Comparison of ENCODE assay signal across 17 cellular contexts in the genomic region with DNA sequence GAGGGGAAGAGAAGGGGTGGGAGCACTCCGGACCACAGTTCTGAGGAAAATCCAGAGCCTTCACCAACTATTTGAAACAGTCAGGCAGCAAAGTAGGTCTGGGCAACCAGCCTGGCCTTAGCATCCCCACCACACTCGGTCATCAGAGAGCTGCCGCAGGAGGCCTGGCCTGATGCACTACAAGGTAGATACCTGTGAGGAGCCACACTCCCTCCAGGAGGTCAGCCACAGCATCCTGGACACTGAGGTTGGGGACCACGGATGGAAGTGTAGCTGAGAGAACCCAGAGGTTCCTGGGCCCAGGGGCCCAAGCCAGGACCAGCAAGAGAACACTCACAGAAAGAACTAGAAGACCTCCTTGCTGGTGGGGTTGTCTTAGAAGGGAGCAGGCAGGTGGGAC.
DNase-seq lines count a peak whose midpoint lies in the region; ATAC-seq and TF ChIP-seq lines count a peak whose summit lies in the region.
"Had no signal": no experiment of that assay in that cellular context is flagged by ENCODE, and none has a peak within 500 bp of the region (broad histone marks: within the 10 kb centered on the region; RNA-seq: fewer than 3 reads in every experiment).

No MANE protein-coding gene starts in this region.

- CTCF ChIA-PET in activated CD8-positive, alpha-beta memory T cell treated with anti-CD3 and anti-CD28 coated beads, Interleukin-2, amount 10 ng/mL, durations not matched to agents 7 days and 5 days (lab: Charles Lee) = interaction anchor here (0.6 to 3.8 kb wide), 2 partner anchors 18 to 306 kb away, joined by 3 to 18 read pairs; no protein-coding TSS in a partner anchor

- H3K4me1 ChIP-seq in trophoblast cell (ENCODE audit: control insufficient read depth in 1 of 2, insufficient read depth in 2 of 2, low read length in 2 of 2) = no peaks in the 10 kb centered on the region
- no peaks in the 10 kb centered on the region for H3K4me1 ChIP-seq in neural progenitor cell

- H2BK120ac ChIP-seq in trophoblast cell (ENCODE audit: insufficient read depth, low read length, poor library complexity) = no peak overlapping the region

- no peaks in the 10 kb centered on the region for H4K20me1 ChIP-seq in neural progenitor cell (ENCODE audit: low read depth)

- intact Hi-C loops in natural killer cell (cut with micrococcal nuclease) = no loop called here

- H3K23ac ChIP-seq in trophoblast cell (ENCODE audit: low read length) = no peak overlapping the region

- no peak for TF ChIP-seq CTCF in natural killer cell (IDR thresholded peaks at IDR 0.05)
- TF ChIP-seq CTCF in neural progenitor cell (IDR thresholded peaks at IDR 0.05) = no peak

- no peak overlapping the region for H3K4me3 Mint-ChIP-seq in activated CD8-positive, alpha-beta memory T cell treated with anti-CD3 and anti-CD28 coated beads, Interleukin-2, amount 10 ng/mL, durations not matched to agents 7 days and 5 days
- H3K4me3 Mint-ChIP-seq in natural killer cell treated with Interleukin-12 subunit alpha and Interleukin-12 subunit beta and Interleukin-15 and Interleukin-18, amount 100 ng/mL, for 72 hours = peak overlapping the region; percentile 76
- H3K4me3 Mint-ChIP-seq in natural killer cell (no peak overlapping the region), neural progenitor cell (no peak overlapping the region)
- H3K4me3 Mint-ChIP-seq: CD4-positive, CD25-positive, alpha-beta regulatory T cell; CD8-positive, alpha-beta T cell had no signal

- H3K27ac Mint-ChIP-seq in activated CD8-positive, alpha-beta memory T cell treated with anti-CD3 and anti-CD28 coated beads, Interleukin-2, amount 10 ng/mL, durations not matched to agents 7 days and 5 days = peak overlapping the region; percentile 47
- peak overlapping the region; percentile 47 for H3K27ac Mint-ChIP-seq in natural killer cell treated with Interleukin-12 subunit alpha and Interleukin-12 subunit beta and Interleukin-15 and Interleukin-18, amount 100 ng/mL, for 72 hours
- no peak overlapping the region for H3K27ac Mint-ChIP-seq in natural killer cell
- H3K27ac Mint-ChIP-seq in neural progenitor cell = no peak overlapping the region
- H3K27ac Mint-ChIP-seq: CD4-positive, CD25-positive, alpha-beta regulatory T cell; CD8-positive, alpha-beta T cell had no signal

- H3K4me3 ChIP-seq in trophoblast cell (ENCODE audit: low read depth, low read length) (peak overlapping the region; percentile 45), neural progenitor cell (no peak overlapping the region)
- H3K4me3 ChIP-seq: GM23248 had no signal

- H3K79me2 ChIP-seq in trophoblast cell (ENCODE audit: control insufficient read depth, insufficient read depth, low read length, poor library complexity) (no peaks in the 10 kb centered on the region), neural progenitor cell (ENCODE audit: low read depth) (no peaks in the 10 kb centered on the region)

- H2BK12ac ChIP-seq in trophoblast cell (ENCODE audit: low read length) = no peak overlapping the region

- no peak overlapping the region for H2AK5ac ChIP-seq in trophoblast cell (ENCODE audit: low read length)

- H3K4me2 ChIP-seq in trophoblast cell (ENCODE audit: low read length) (no peak overlapping the region), neural progenitor cell (no peak overlapping the region)

- no peak overlapping the region for H3K27ac ChIP-seq in trophoblast cell (ENCODE audit: low read depth, low read length)
- H3K27ac ChIP-seq in neural progenitor cell = no peak overlapping the region
- H3K27ac ChIP-seq: C4-2B, GM23248 had no signal

- H3K9me3 ChIP-seq in trophoblast cell (ENCODE audit: insufficient read depth, low read depth, low read length) (no peaks in the 10 kb centered on the region), neural progenitor cell (ENCODE audit: low read depth) (no peaks in the 10 kb centered on the region)

- H3K4me1 Mint-ChIP-seq in activated CD8-positive, alpha-beta memory T cell treated with anti-CD3 and anti-CD28 coated beads, Interleukin-2, amount 10 ng/mL, durations not matched to agents 7 days and 5 days = peaks cover 20% of the 10 kb centered on the region
- H3K4me1 Mint-ChIP-seq in natural killer cell treated with Interleukin-12 subunit alpha and Interleukin-12 subunit beta and Interleukin-15 and Interleukin-18, amount 100 ng/mL, for 72 hours (ENCODE audit: low read depth in 2 of 2) = peaks cover 20 to 21% of the 10 kb centered on the region in 2 donors
- peaks cover 19 to 20% of the 10 kb centered on the region in 2 donors for H3K4me1 Mint-ChIP-seq in natural killer cell
- H3K4me1 Mint-ChIP-seq in neural progenitor cell = peaks cover 3% of the 10 kb centered on the region

- H4K91ac ChIP-seq in trophoblast cell (ENCODE audit: low read depth, low read length) = no peak overlapping the region

- H3K27me3 ChIP-seq in trophoblast cell (ENCODE audit: insufficient read depth, low read length) (no peaks in the 10 kb centered on the region), neural progenitor cell (no peaks in the 10 kb centered on the region)

- no peak overlapping the region for H4K12ac ChIP-seq in trophoblast cell (ENCODE audit: low read depth, low read length)

- H3K27me3 Mint-ChIP-seq in activated CD8-positive, alpha-beta memory T cell treated with anti-CD3 and anti-CD28 coated beads, Interleukin-2, amount 10 ng/mL, durations not matched to agents 7 days and 5 days = no peaks in the 10 kb centered on the region
- no peaks in the 10 kb centered on the region for H3K27me3 Mint-ChIP-seq in natural killer cell treated with Interleukin-12 subunit alpha and Interleukin-12 subunit beta and Interleukin-15 and Interleukin-18, amount 100 ng/mL, for 72 hours
- no peaks in the 10 kb centered on the region for H3K27me3 Mint-ChIP-seq in natural killer cell (ENCODE audit: low read depth in 2 of 2)
- peaks cover 9% of the 10 kb centered on the region for H3K27me3 Mint-ChIP-seq in neural progenitor cell (ENCODE audit: insufficient read depth, low read depth)

- no peak overlapping the region for H3K4ac ChIP-seq in trophoblast cell (ENCODE audit: low read depth, low read length)

- no peaks in the 10 kb centered on the region for H3K9me3 Mint-ChIP-seq in activated CD8-positive, alpha-beta memory T cell treated with anti-CD3 and anti-CD28 coated beads, Interleukin-2, amount 10 ng/mL, durations not matched to agents 7 days and 5 days (ENCODE audit: low read depth)
- H3K9me3 Mint-ChIP-seq in natural killer cell treated with Interleukin-12 subunit alpha and Interleukin-12 subunit beta and Interleukin-15 and Interleukin-18, amount 100 ng/mL, for 72 hours = no peaks in the 10 kb centered on the region
- H3K9me3 Mint-ChIP-seq in natural killer cell (no peaks in the 10 kb centered on the region), neural progenitor cell (no peaks in the 10 kb centered on the region)
- H3K9me3 Mint-ChIP-seq: CD8-positive, alpha-beta T cell had no signal

- DNase-seq in activated CD8-positive, alpha-beta memory T cell treated with anti-CD3 and anti-CD28 coated beads, Interleukin-2, amount 10 ng/mL, durations not matched to agents 7 days and 5 days = no peak
- DNase-seq in activated CD8-positive, alpha-beta memory T cell treated with anti-CD3 and anti-CD28 coated beads for 24 hours = no peak
- no peak for DNase-seq in natural killer cell treated with Interleukin-12 subunit alpha and Interleukin-12 subunit beta and Interleukin-15 and Interleukin-18, amount 100 ng/mL, for 72 hours (ENCODE audit: low spot score)
- DNase-seq in natural killer cell (no peak), mesenteric fat pad (ENCODE audit: low spot score) (peak; percentile 69), trophoblast cell (no peak), neural progenitor cell (ENCODE audit: low spot score) (no peak)
- no peak for DNase-seq in activated CD4-positive, alpha-beta T cell treated with anti-CD3 and anti-CD28 coated beads for 1 hour
- DNase-seq: Caco-2; CD4-positive, CD25-positive, alpha-beta regulatory T cell; CD8-positive, alpha-beta T cell; DMS153; DND-41; GM23248; H7; HCEC 1CT had no signal

- H2AFZ ChIP-seq in trophoblast cell (ENCODE audit: insufficient read depth, low read length, poor library complexity) (no peak overlapping the region), neural progenitor cell (replicated peaks) (no peak overlapping the region)
- H2AFZ ChIP-seq: GM23248 had no signal

- H3K79me1 ChIP-seq in trophoblast cell (ENCODE audit: low read length) = no peaks in the 10 kb centered on the region

- ATAC-seq in activated CD8-positive, alpha-beta memory T cell treated with anti-CD3 and anti-CD28 coated beads, Interleukin-2, amount 10 ng/mL, durations not matched to agents 7 days and 5 days = no peak
- ATAC-seq in natural killer cell treated with Interleukin-12 subunit alpha and Interleukin-12 subunit beta and Interleukin-15 and Interleukin-18, amount 100 ng/mL, for 72 hours = peak; percentile 36 to 52
- no peak for ATAC-seq in natural killer cell
- ATAC-seq: CD8-positive, alpha-beta T cell had no signal

- H3K36me3 ChIP-seq in trophoblast cell (ENCODE audit: control insufficient read depth in 1 of 2, insufficient read depth in 2 of 2, low read length in 2 of 2) = no peaks in the 10 kb centered on the region
- no peaks in the 10 kb centered on the region for H3K36me3 ChIP-seq in neural progenitor cell

- H3K36me3 Mint-ChIP-seq in activated CD8-positive, alpha-beta memory T cell treated with anti-CD3 and anti-CD28 coated beads, Interleukin-2, amount 10 ng/mL, durations not matched to agents 7 days and 5 days = no peaks in the 10 kb centered on the region
- H3K36me3 Mint-ChIP-seq in natural killer cell treated with Interleukin-12 subunit alpha and Interleukin-12 subunit beta and Interleukin-15 and Interleukin-18, amount 100 ng/mL, for 72 hours = no peaks in the 10 kb centered on the region
- H3K36me3 Mint-ChIP-seq in natural killer cell (no peaks in the 10 kb centered on the region), neural progenitor cell (no peaks in the 10 kb centered on the region)

- WGBS in trophoblast cell (ENCODE audit: extremely low coverage, insufficient coverage, insufficient read length) = no CpG with 5 or more reads among the region's 4 CpGs

- no peak overlapping the region for H3K18ac ChIP-seq in trophoblast cell (ENCODE audit: low read length)

- H3K14ac ChIP-seq in trophoblast cell (ENCODE audit: low read length) = no peak overlapping the region

- no peaks in the 10 kb centered on the region for H3F3A ChIP-seq in neural progenitor cell (ENCODE audit: low read depth)

- no peak overlapping the region for H3K9ac ChIP-seq in trophoblast cell (ENCODE audit: low read length)
- no peak overlapping the region for H3K9ac ChIP-seq in neural progenitor cell
- H3K9ac ChIP-seq: GM23248 had no signal

- H4K8ac ChIP-seq in trophoblast cell (ENCODE audit: low read depth, low read length) = no peak overlapping the region

- no peak overlapping the region for H2BK5ac ChIP-seq in trophoblast cell (ENCODE audit: low read depth, low read length, poor library complexity)

Comparison
In these comparisons a context has a peak if more than half of its experiments do, and no peak if none do; other contexts are left out.
1. ATAC-seq: peak in natural killer cell treated with Interleukin-12 subunit alpha and Interleukin-12 subunit beta and Interleukin-15 and Interleukin-18, amount 100 ng/mL, for 72 hours (2 of 2); none in activated CD8-positive, alpha-beta memory T cell treated with anti-CD3 and anti-CD28 coated beads, Interleukin-2, amount 10 ng/mL, durations not matched to agents 7 days and 5 days (single experiment) and natural killer cell (0 of 3).
2. H3K27ac Mint-ChIP-seq: peak in activated CD8-positive, alpha-beta memory T cell treated with anti-CD3 and anti-CD28 coated beads, Interleukin-2, amount 10 ng/mL, durations not matched to agents 7 days and 5 days (single experiment) and natural killer cell treated with Interleukin-12 subunit alpha and Interleukin-12 subunit beta and Interleukin-15 and Interleukin-18, amount 100 ng/mL, for 72 hours (2 of 2); none in natural killer cell (0 of 2) and neural progenitor cell (single experiment).